Comparison of ENCODE assay signal across 2 cellular contexts in the genomic region with DNA sequence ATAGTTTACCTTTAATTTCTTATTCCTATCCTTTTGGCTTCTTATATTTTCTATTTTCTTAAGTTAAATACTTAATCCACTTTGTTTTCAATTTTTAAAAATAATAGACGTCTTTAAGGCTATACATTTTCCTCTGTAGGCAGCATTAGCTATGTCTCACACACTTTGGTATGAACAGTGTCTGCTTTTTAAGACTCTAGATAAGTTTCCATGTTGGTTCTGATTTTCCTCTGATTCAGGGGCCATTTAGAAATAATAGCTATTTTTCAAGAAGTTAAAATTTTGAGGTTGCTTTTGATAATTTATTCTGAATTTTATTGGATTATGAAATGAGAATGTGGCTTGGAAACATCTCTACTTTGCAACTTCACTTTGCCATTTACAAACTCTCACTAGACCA.
TF ChIP-seq lines count a peak whose summit lies in the region.

No MANE protein-coding gene starts in this region.

TF ChIP-seq in HepG2, 621 proteins besides CTCF, POLR2A, EP300 and RAD21:
- TF ChIP-seq, protein P1, sequence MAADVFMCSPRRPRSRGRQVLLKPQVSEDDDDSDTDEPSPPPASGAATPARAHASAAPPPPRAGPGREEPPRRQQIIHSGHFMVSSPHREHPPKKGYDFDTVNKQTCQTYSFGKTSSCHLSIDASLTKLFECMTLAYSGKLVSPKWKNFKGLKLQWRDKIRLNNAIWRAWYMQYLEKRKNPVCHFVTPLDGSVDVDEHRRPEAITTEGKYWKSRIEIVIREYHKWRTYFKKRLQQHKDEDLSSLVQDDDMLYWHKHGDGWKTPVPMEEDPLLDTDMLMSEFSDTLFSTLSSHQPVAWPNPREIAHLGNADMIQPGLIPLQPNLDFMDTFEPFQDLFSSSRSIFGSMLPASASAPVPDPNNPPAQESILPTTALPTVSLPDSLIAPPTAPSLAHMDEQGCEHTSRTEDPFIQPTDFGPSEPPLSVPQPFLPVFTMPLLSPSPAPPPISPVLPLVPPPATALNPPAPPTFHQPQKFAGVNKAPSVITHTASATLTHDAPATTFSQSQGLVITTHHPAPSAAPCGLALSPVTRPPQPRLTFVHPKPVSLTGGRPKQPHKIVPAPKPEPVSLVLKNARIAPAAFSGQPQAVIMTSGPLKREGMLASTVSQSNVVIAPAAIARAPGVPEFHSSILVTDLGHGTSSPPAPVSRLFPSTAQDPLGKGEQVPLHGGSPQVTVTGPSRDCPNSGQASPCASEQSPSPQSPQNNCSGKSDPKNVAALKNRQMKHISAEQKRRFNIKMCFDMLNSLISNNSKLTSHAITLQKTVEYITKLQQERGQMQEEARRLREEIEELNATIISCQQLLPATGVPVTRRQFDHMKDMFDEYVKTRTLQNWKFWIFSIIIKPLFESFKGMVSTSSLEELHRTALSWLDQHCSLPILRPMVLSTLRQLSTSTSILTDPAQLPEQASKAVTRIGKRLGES (CRISPR knock-in tag; IDR thresholded peaks at IDR 0.05; ENCODE audit: borderline replicate concordance), result no peak
- TF ChIP-seq ZNF713 (CRISPR knock-in tag; IDR thresholded peaks at IDR 0.05) (no peak), ZMYM3 (CRISPR knock-in tag; IDR thresholded peaks at IDR 0.05) (no peak), ZFP90 (CRISPR knock-in tag; IDR thresholded peaks at IDR 0.05; ENCODE audit: borderline replicate concordance) (peak; percentile 97), TBX2 (CRISPR knock-in tag; IDR thresholded peaks at IDR 0.05; ENCODE audit: borderline replicate concordance) (no peak)
- TF ChIP-seq, protein P2, sequence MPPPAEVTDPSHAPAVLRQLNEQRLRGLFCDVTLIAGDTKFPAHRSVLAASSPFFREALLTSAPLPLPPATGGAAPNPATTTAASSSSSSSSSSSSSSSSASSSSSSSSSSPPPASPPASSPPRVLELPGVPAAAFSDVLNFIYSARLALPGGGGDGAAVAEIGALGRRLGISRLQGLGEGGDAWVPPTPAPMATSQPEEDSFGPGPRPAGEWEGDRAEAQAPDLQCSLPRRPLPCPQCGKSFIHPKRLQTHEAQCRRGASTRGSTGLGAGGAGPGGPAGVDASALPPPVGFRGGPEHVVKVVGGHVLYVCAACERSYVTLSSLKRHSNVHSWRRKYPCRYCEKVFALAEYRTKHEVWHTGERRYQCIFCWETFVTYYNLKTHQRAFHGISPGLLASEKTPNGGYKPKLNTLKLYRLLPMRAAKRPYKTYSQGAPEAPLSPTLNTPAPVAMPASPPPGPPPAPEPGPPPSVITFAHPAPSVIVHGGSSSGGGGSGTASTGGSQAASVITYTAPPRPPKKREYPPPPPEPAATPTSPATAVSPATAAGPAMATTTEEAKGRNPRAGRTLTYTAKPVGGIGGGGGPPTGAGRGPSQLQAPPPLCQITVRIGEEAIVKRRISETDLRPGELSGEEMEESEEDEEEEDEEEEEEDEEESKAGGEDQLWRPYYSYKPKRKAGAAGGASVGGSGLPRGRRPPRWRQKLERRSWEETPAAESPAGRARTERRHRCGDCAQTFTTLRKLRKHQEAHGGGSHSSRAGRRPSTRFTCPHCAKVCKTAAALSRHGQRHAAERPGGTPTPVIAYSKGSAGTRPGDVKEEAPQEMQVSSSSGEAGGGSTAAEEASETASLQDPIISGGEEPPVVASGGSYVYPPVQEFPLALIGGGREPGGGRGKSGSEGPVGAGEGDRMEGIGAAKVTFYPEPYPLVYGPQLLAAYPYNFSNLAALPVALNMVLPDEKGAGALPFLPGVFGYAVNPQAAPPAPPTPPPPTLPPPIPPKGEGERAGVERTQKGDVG (CRISPR knock-in tag; IDR thresholded peaks at IDR 0.05; ENCODE audit: borderline replicate concordance), result no peak

TF ChIP-seq in HEK293, 187 proteins besides CTCF, POLR2A, EP300 and RAD21:
- TF ChIP-seq SETDB1 (IDR thresholded peaks at IDR 0.05; ENCODE audit: insufficient read length, low read length) (peak; percentile 21), ZNF777 (tag by site-specific recombination; IDR thresholded peaks at IDR 0.05; ENCODE audit: borderline replicate concordance) (no peak)
